Comparison of ENCODE assay signal across 17 cellular contexts in the genomic region with DNA sequence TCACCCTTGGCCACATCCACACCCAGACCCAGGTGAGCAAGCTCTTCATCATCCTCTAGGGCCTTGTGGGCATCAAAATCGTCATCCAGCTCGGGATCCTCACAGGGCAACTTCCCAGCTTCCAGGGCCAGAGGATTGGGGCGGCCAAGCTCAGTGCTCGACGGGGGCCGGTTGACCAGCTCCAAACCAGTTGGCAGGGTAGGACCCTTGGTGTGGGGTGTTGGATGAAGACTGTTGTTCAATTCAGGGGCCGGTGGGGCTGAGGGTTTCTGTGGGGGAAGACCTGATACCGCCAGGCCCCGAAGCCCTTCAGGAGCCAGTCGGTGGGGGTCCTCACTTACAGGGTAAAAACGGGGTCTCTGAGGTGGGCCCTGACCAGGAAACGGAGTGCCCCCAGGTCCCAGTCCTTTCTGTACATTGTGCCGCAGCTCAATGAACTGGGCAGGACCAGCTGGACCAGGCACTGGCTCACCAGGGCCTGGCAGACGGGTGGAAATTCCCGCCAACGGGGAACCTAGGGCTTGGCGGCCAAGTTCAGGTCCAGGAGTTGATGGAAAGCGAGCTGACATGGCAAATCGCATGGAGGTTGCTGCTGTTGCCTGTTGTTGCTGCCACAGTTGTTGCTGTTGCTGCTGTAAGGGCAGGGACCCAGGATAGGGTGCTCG. TPM values are rescaled to one million over a fixed set of nuclear protein-coding genes. Genes with fewer than 3 reads are reported as not detected.
A peak's percentile ranks its signal among the peaks of the same experiment; 100 is the strongest.
DNase-seq lines count a peak whose midpoint lies in the region; ATAC-seq and TF ChIP-seq lines count a peak whose summit lies in the region.
"Had no signal": no experiment of that assay in that cellular context is flagged by ENCODE, and none has a peak within 500 bp of the region (broad histone marks: within the 10 kb centered on the region; RNA-seq: fewer than 3 reads in every experiment).

No MANE protein-coding gene starts in this region.

- H3K4me1 ChIP-seq in RWPE2 (ENCODE audit: insufficient read depth, poor library complexity, severe bottlenecking) (no peaks in the 10 kb centered on the region), osteoblast (ENCODE audit: insufficient read depth, low read length) (no peaks in the 10 kb centered on the region)

- H3K4me1 Mint-ChIP-seq in endothelial cell (ENCODE audit: unreplicated experiment), result no peaks in the 10 kb centered on the region

- no peak overlapping the region for H2AFZ ChIP-seq in osteoblast (ENCODE audit: low read length)
- H2AFZ ChIP-seq: GM23248 had no signal

- H3K4me3 Mint-ChIP-seq in endothelial cell (ENCODE audit: unreplicated experiment), result peak overlapping the region; percentile 58

- no peaks in the 10 kb centered on the region for H3K9me3 Mint-ChIP-seq in endothelial cell (ENCODE audit: unreplicated experiment)

- DNase-seq in RWPE2 (ENCODE audit: low spot score) (peak; percentile 45), endothelial cell (ENCODE audit: low spot score) (no peak), osteoblast (ENCODE audit: insufficient read length, low spot score, missing footprints) (peak; percentile 80), SKM-1 treated with dmso at 0.1 percent for 144 hours (lab: John Stamatoyannopoulos, UW; ENCODE audit: unreplicated experiment) (no peak), lower leg skin (ENCODE audit: low spot score in 2 of 2) (no peak), H7 (no peak)
- DNase-seq: ACHN, DND-41, GM23248, HCEC 1CT, MM.1S, NCI-H1092, NCI-H1436 treated with DMSO at 0.1 percent for 48 hours, NCI-H2029, NCI-H345, NCI-H524 treated with DMSO at 0.1 percent for 48 hours, RPMI8226 had no signal

- H3K4me2 ChIP-seq in osteoblast (ENCODE audit: insufficient read depth, low read length), result no peak overlapping the region

- H3K36me3 ChIP-seq in RWPE2 (ENCODE audit: low read depth) (peaks cover 87% of the 10 kb centered on the region), osteoblast (ENCODE audit: insufficient read depth, low read length) (peaks cover 83% of the 10 kb centered on the region), H7 (replicated peaks; ENCODE audit: control insufficient read depth, insufficient read depth, low read length) (peaks cover 74% of the 10 kb centered on the region)

- H3K27ac ChIP-seq in RWPE2 (ENCODE audit: poor library complexity, severe bottlenecking) (no peak overlapping the region), osteoblast (ENCODE audit: low read depth, low read length) (no peak overlapping the region)
- H3K27ac ChIP-seq: GM23248 had no signal

- peaks cover 6% of the 10 kb centered on the region for H3K79me2 ChIP-seq in osteoblast (ENCODE audit: insufficient read depth, low read length)

- H3K27me3 ChIP-seq in RWPE2 (ENCODE audit: insufficient read depth, poor library complexity, severe bottlenecking) (no peaks in the 10 kb centered on the region), osteoblast (ENCODE audit: insufficient read depth, low read length) (no peaks in the 10 kb centered on the region), H7 (ENCODE audit: control insufficient read depth, insufficient read depth, low read length) (no peaks in the 10 kb centered on the region)

- H3K4me3 ChIP-seq in RWPE2 (ENCODE audit: severe bottlenecking), result no peak overlapping the region
- H3K4me3 ChIP-seq in osteoblast (ENCODE audit: insufficient read depth, low read length), result no peak overlapping the region
- H3K4me3 ChIP-seq in lower leg skin (ENCODE audit: low read depth, poor library complexity, severe bottlenecking), result no peak overlapping the region
- H3K4me3 ChIP-seq in H7 (ENCODE audit: insufficient read depth, low read depth, low read length), result no peak overlapping the region
- H3K4me3 ChIP-seq: GM23248 had no signal

- intact Hi-C loops in lower leg skin (cut with DNase I; ENCODE audit: low total_unique reads), result no loop called here

- H4K20me1 ChIP-seq in osteoblast (ENCODE audit: insufficient read depth, low read length), result peaks cover 36% of the 10 kb centered on the region

- WGBS in lower leg skin, 2 donors, result 90 to 93% methylated on average over 19 to 20 of the region's 20 CpGs

- H3K27ac Mint-ChIP-seq in endothelial cell (ENCODE audit: unreplicated experiment), result no peak overlapping the region

- peaks cover 15% of the 10 kb centered on the region for H3K27me3 Mint-ChIP-seq in endothelial cell (ENCODE audit: unreplicated experiment)

- TF ChIP-seq POLR2A in lower leg skin (IDR thresholded peaks at IDR 0.05), result no peak

- peaks cover 57% of the 10 kb centered on the region for H3K36me3 Mint-ChIP-seq in endothelial cell (ENCODE audit: low read depth, unreplicated experiment)

- no peaks in the 10 kb centered on the region for H3K9me3 ChIP-seq in RWPE2 (ENCODE audit: severe bottlenecking)
- H3K9me3 ChIP-seq in osteoblast (ENCODE audit: low read depth, low read length), result no peaks in the 10 kb centered on the region

- TF ChIP-seq CTCF in RWPE2 (IDR thresholded peaks at IDR 0.05; ENCODE audit: poor library complexity, severe bottlenecking), result no peak
- no peak for TF ChIP-seq CTCF in endothelial cell (IDR thresholded peaks at IDR 0.05; ENCODE audit: unreplicated experiment)
- TF ChIP-seq CTCF in osteoblast (IDR thresholded peaks at IDR 0.05; ENCODE audit: extremely low read depth, low read depth, low read length), result no peak
- TF ChIP-seq CTCF in lower leg skin (IDR thresholded peaks at IDR 0.05), result no peak

- ATAC-seq in RWPE2 (ENCODE audit: low read depth), result no peak

RNA-seq across cellular contexts. Expression of a gene that starts 19.8 kb away (rescaled TPM):
- 24.0 TPM for total RNA-seq in endothelial cell (ENCODE audit: unreplicated experiment)
- total RNA-seq in osteoblast, result 81.3 and 89.0 TPM in 2 replicates
- 10 to 100 TPM; 30.3 to 57.8 (median 49.2) TPM for total RNA-seq in lower leg skin
- 44.2 and 51.1 TPM in 2 replicates for total RNA-seq in H7 (2014; rRNA removed; shearing (Covaris generic))

RNA-seq across cellular contexts. Expression of a gene that starts 22.2 kb away (rescaled TPM):
- total RNA-seq in endothelial cell (ENCODE audit: unreplicated experiment), result 135 TPM
- 24.6 and 28.6 TPM in 2 replicates for total RNA-seq in osteoblast
- 100 to 1,000 TPM in 1 of 4 donors, 10 to 100 TPM in 3; 43.2 to 169 (median 79.6) TPM for total RNA-seq in lower leg skin
- 16.2 and 20.8 TPM in 2 replicates for total RNA-seq in H7 (2014; rRNA removed; shearing (Covaris generic))

RNA-seq across cellular contexts. Expression of a gene that starts 31.4 kb away (rescaled TPM):
- total RNA-seq in endothelial cell (ENCODE audit: unreplicated experiment) (3.2 TPM), osteoblast (0.72 and 0.88 TPM in 2 replicates), lower leg skin (1 to 10 TPM; 1.4 to 2.1 (median 1.9) TPM)
- total RNA-seq in H7 (2014; rRNA removed; shearing (Covaris generic)), result 5.5 and 7.1 TPM in 2 replicates

RNA-seq across cellular contexts. Expression of a gene that starts 39.2 kb away (rescaled TPM):
- total RNA-seq in endothelial cell (ENCODE audit: unreplicated experiment) (0.10 TPM), osteoblast (under 0.01 and 0.29 TPM in 2 replicates), lower leg skin (under 1 TPM in 3 of 4 donors, not detected in 1; 0.05 to 0.29 (median 0.13) TPM)
- total RNA-seq in H7 (2014; rRNA removed; shearing (Covaris generic)), result 0.10 and 0.30 TPM in 2 replicates
- total RNA-seq: GM23248 had no signal

RNA-seq across cellular contexts. Expression of a gene that starts 56.2 kb away (rescaled TPM):
- total RNA-seq in endothelial cell (ENCODE audit: unreplicated experiment) (0.46 TPM), osteoblast (under 0.01 TPM in 1 of 2 replicates, not detected in the other), lower leg skin (under 1 TPM in 3 of 4 donors, not detected in 1; 0.23 to 0.45 (median 0.29) TPM)
- not detected in 2 replicates for total RNA-seq in H7 (2014; rRNA removed; shearing (Covaris generic))
- total RNA-seq: GM23248 had no signal

Comparison
In these comparisons a context has a peak if more than half of its experiments do, and no peak if none do; other contexts are left out.
1. DNase-seq: peak in RWPE2 (single experiment) and osteoblast (single experiment); none in endothelial cell (single experiment), SKM-1 treated with dmso at 0.1 percent for 144 hours (single experiment), lower leg skin (0 of 2) and H7 (single experiment).